In genomic region chr10:68594405-68594804, GRCh38 we compare ENCODE assay signal across 11 cellular contexts. TPM values are rescaled to one million over a fixed set of nuclear protein-coding genes. Genes with fewer than 3 reads are reported as not detected.
DNase-seq lines count a peak whose midpoint lies in the region; ATAC-seq and TF ChIP-seq lines count a peak whose summit lies in the region.
"Had no signal": no experiment of that assay in that cellular context is flagged by ENCODE, and none has a peak within 500 bp of the region (broad histone marks: within the 10 kb centered on the region; RNA-seq: fewer than 3 reads in every experiment).

No MANE protein-coding gene starts in this region.

- H4K20me1 ChIP-seq in smooth muscle cell (ENCODE audit: low read depth), result peaks cover 4% of the 10 kb centered on the region

- H3K4me3 Mint-ChIP-seq in T-helper 17 cell, result no peak overlapping the region
- no peak overlapping the region for H3K4me3 Mint-ChIP-seq in effector memory CD8-positive, alpha-beta T cell

- ATAC-seq in T-helper 17 cell, result no peak
- no peak for ATAC-seq in effector memory CD8-positive, alpha-beta T cell (replicated peaks)

- H3K79me2 ChIP-seq in smooth muscle cell (ENCODE audit: low read depth), result no peaks in the 10 kb centered on the region

- H3K4me1 Mint-ChIP-seq in T-helper 17 cell, result peaks cover 2% of the 10 kb centered on the region
- peaks cover 0 to under 1% of the 10 kb centered on the region in 2 donors for H3K4me1 Mint-ChIP-seq in effector memory CD8-positive, alpha-beta T cell (ENCODE audit: low read depth in 2 of 2)

- no peak overlapping the region for H2AFZ ChIP-seq in smooth muscle cell (ENCODE audit: low read depth)

- peaks cover 7% of the 10 kb centered on the region for H3K4me1 ChIP-seq in smooth muscle cell (ENCODE audit: low read depth)

- peak overlapping the region; percentile 51 for H3K27ac Mint-ChIP-seq in T-helper 17 cell
- H3K27ac Mint-ChIP-seq in effector memory CD8-positive, alpha-beta T cell, result no peak overlapping the region

- 57% methylated on average over 5 of the region's 5 CpGs for WGBS in smooth muscle cell (ENCODE audit: low lambda C conversion rate)

- H3K9ac ChIP-seq in smooth muscle cell (ENCODE audit: low read depth), result no peak overlapping the region

- H3K36me3 ChIP-seq in smooth muscle cell (ENCODE audit: low read depth), result no peaks in the 10 kb centered on the region
- peaks cover 3% of the 10 kb centered on the region; the same call in 1 of the 2 replicates for H3K36me3 ChIP-seq in WERI-Rb-1

- H3K27ac ChIP-seq in smooth muscle cell (ENCODE audit: low read depth), result peak overlapping the region; percentile 9
- H3K27ac ChIP-seq in caudate nucleus (ENCODE audit: low read depth, low read length), result no peak overlapping the region
- H3K27ac ChIP-seq in WERI-Rb-1, result no peak overlapping the region
- H3K27ac ChIP-seq: 22Rv1 had no signal

- DNase-seq in DMS53 (lab: John Stamatoyannopoulos, UW) (peak; percentile 31), DMS53 treated with DMSO at 0.1 percent for 48 hours (lab: John Stamatoyannopoulos, UW; ENCODE audit: unreplicated experiment) (no peak), T-helper 17 cell (no peak), fibroblast of villous mesenchyme (ENCODE audit: low read depth) (peak; percentile 97), smooth muscle cell (lab: John Stamatoyannopoulos, UW; ENCODE audit: unreplicated experiment) (no peak), caudate nucleus (lab: John Stamatoyannopoulos, UW) (no peak), WERI-Rb-1 (no peak)
- no peak for DNase-seq in effector memory CD8-positive, alpha-beta T cell
- DNase-seq: occipital lobe; stimulated activated CD4-positive, alpha-beta T cell treated with anti-CD3 and anti-CD28 coated beads, Interleukin-4, amount 100 ng/mL, for 1 hour had no signal

- H3K4me2 ChIP-seq in smooth muscle cell, result no peak overlapping the region

- no peaks in the 10 kb centered on the region for H3K27me3 Mint-ChIP-seq in T-helper 17 cell
- no peaks in the 10 kb centered on the region for H3K27me3 Mint-ChIP-seq in effector memory CD8-positive, alpha-beta T cell

- H3K27me3 ChIP-seq in smooth muscle cell (ENCODE audit: low read depth), result no peaks in the 10 kb centered on the region
- H3K27me3 ChIP-seq in WERI-Rb-1 (ENCODE audit: insufficient read depth, low read depth, severe bottlenecking), result no peaks in the 10 kb centered on the region

- H3F3A ChIP-seq in smooth muscle cell (ENCODE audit: low read depth), result peaks cover 1% of the 10 kb centered on the region

- H3K9me3 Mint-ChIP-seq in effector memory CD8-positive, alpha-beta T cell, result no peaks in the 10 kb centered on the region

- H3K36me3 Mint-ChIP-seq in T-helper 17 cell (ENCODE audit: low read depth), result no peaks in the 10 kb centered on the region
- no peaks in the 10 kb centered on the region for H3K36me3 Mint-ChIP-seq in effector memory CD8-positive, alpha-beta T cell (ENCODE audit: insufficient read depth)

- H3K4me3 ChIP-seq in fibroblast of villous mesenchyme (ENCODE audit: low read depth, low read length) (no peak overlapping the region), smooth muscle cell (no peak overlapping the region), WERI-Rb-1 (ENCODE audit: low read depth, low read length) (no peak overlapping the region)

- TF ChIP-seq CTCF in fibroblast of villous mesenchyme (IDR thresholded peaks at IDR 0.05; ENCODE audit: insufficient read depth, low read depth, low read length) (no peak), smooth muscle cell (IDR thresholded peaks at IDR 0.05; ENCODE audit: borderline replicate concordance, insufficient read depth, poor library complexity, severe bottlenecking) (no peak), WERI-Rb-1 (IDR thresholded peaks at IDR 0.05; ENCODE audit: low read depth, low read length) (no peak)

- H3K9me3 ChIP-seq in T-helper 17 cell (ENCODE audit: control insufficient read depth, low read length, poor library complexity, severe bottlenecking) (no peaks in the 10 kb centered on the region), smooth muscle cell (replicated peaks; ENCODE audit: low read depth) (no peaks in the 10 kb centered on the region), WERI-Rb-1 (ENCODE audit: severe bottlenecking) (no peaks in the 10 kb centered on the region)

RNA-seq across cellular contexts. Expression of gene TET1, which starts 34.3 kb away (rescaled TPM):
- 1 to 10 TPM; 2.2 to 2.8 TPM for total RNA-seq in T-helper 17 cell
- 8.4 and 9.5 TPM in 2 replicates for total RNA-seq in fibroblast of villous mesenchyme
- 15.3 and 19.1 TPM in 2 replicates for total RNA-seq in smooth muscle cell
- 2.1 and 2.5 TPM in 2 replicates for polyA plus RNA-seq in smooth muscle cell

Comparison
In these comparisons a context has a peak if more than half of its experiments do, and no peak if none do; other contexts are left out.
1. DNase-seq: peak in DMS53 (single experiment) and fibroblast of villous mesenchyme (single experiment); none in DMS53 treated with DMSO at 0.1 percent for 48 hours (single experiment), T-helper 17 cell (0 of 3), smooth muscle cell (single experiment), caudate nucleus (0 of 61), effector memory CD8-positive, alpha-beta T cell (0 of 3) and WERI-Rb-1 (single experiment).